Comparison of ENCODE assay signal across 25 cellular contexts in genomic region chr18:62386616-62387015, GRCh38.
"Had no signal": no experiment of that assay in that cellular context is flagged by ENCODE, and none has a peak within 500 bp of the region (broad histone marks: within the 10 kb centered on the region; RNA-seq: fewer than 3 reads in every experiment).

No MANE protein-coding gene starts in this region.

- H3K27ac ChIP-seq: esophagus squamous epithelium, heart right ventricle, neural progenitor cell, psoas muscle, sigmoid colon, stomach, thyroid gland had no signal

- H3K9me3 ChIP-seq: esophagus squamous epithelium, heart right ventricle, psoas muscle, sigmoid colon, thyroid gland had no signal

- H3K9ac ChIP-seq: neural progenitor cell had no signal

- H3K4me2 ChIP-seq: neural progenitor cell had no signal

- ATAC-seq: heart right ventricle; natural killer cell treated with Interleukin-12 subunit alpha and Interleukin-12 subunit beta and Interleukin-15 and Interleukin-18, amount 100 ng/mL, for 72 hours; psoas muscle; right cardiac atrium; stimulated activated effector memory CD8-positive, alpha-beta T cell treated with anti-CD3 and anti-CD28 coated beads, Interleukin-12 subunit alpha, Interleukin-12 subunit beta, amount 100 ng/mL, for 72 hours had no signal

- H3K9me3 Mint-ChIP-seq: natural killer cell treated with Interleukin-12 subunit alpha and Interleukin-12 subunit beta and Interleukin-15 and Interleukin-18, amount 100 ng/mL, for 72 hours; stimulated activated effector memory CD8-positive, alpha-beta T cell treated with anti-CD3 and anti-CD28 coated beads, Interleukin-12 subunit alpha, Interleukin-12 subunit beta, amount 100 ng/mL, for 72 hours had no signal

- H3K4me3 Mint-ChIP-seq: memory B cell; natural killer cell treated with Interleukin-12 subunit alpha and Interleukin-12 subunit beta and Interleukin-15 and Interleukin-18, amount 100 ng/mL, for 72 hours; neural progenitor cell; stimulated activated effector memory CD8-positive, alpha-beta T cell treated with anti-CD3 and anti-CD28 coated beads, Interleukin-12 subunit alpha, Interleukin-12 subunit beta, amount 100 ng/mL, for 72 hours had no signal

- H3K4me3 ChIP-seq: esophagus squamous epithelium, heart right ventricle, lung, neural progenitor cell, psoas muscle, sigmoid colon, stomach, thyroid gland had no signal

- H3K27me3 ChIP-seq: neural progenitor cell, thyroid gland had no signal

- H3K27ac Mint-ChIP-seq: memory B cell; natural killer cell treated with Interleukin-12 subunit alpha and Interleukin-12 subunit beta and Interleukin-15 and Interleukin-18, amount 100 ng/mL, for 72 hours; neural progenitor cell; stimulated activated effector memory CD8-positive, alpha-beta T cell treated with anti-CD3 and anti-CD28 coated beads, Interleukin-12 subunit alpha, Interleukin-12 subunit beta, amount 100 ng/mL, for 72 hours had no signal

- H2AFZ ChIP-seq: neural progenitor cell had no signal

- H3K36me3 Mint-ChIP-seq: natural killer cell treated with Interleukin-12 subunit alpha and Interleukin-12 subunit beta and Interleukin-15 and Interleukin-18, amount 100 ng/mL, for 72 hours; neural progenitor cell had no signal

- H3K4me1 ChIP-seq: psoas muscle, sigmoid colon, stomach, thyroid gland had no signal

- DNase-seq: caudate nucleus; cerebellar nuclear complex; cortex of kidney; effector memory CD4-positive, alpha-beta T cell; erythroblast; esophagus squamous epithelium; foreskin melanocyte; glutamatergic neuron; heart right ventricle; hippocampal formation; left colon; psoas muscle; right cardiac atrium; sigmoid colon; stimulated activated CD4-positive, alpha-beta T cell treated with anti-CD3 and anti-CD28 coated beads, Interleukin-2, amount 100 ng/mL, for 24 hours; stimulated activated CD4-positive, alpha-beta T cell treated with anti-CD3 and anti-CD28 coated beads, Interleukin-4, amount 100 ng/mL, for 24 hours; stimulated activated naive CD4-positive, alpha-beta T cell treated with Interleukin-2 at 50 U/mL for 16 hours; stomach; thyroid gland; trophoblast cell had no signal

- H3K36me3 ChIP-seq: esophagus squamous epithelium, heart right ventricle, neural progenitor cell, sigmoid colon, stomach, thyroid gland had no signal

- H3K4me1 Mint-ChIP-seq: memory B cell had no signal
